8 cellular contexts compared by ENCODE assay signal in genomic region chr2:237731663-237732062, GRCh38.
DNase-seq lines count a peak whose midpoint lies in the region; ATAC-seq, FAIRE-seq and TF ChIP-seq lines count a peak whose summit lies in the region.

No MANE protein-coding gene starts in this region.

- no peak for FAIRE-seq in GM12892 (lab: Jason Lieb, UNC)

- no peaks in the 10 kb centered on the region for H3K9me3 ChIP-seq in SJCRH30 (replicated peaks)

- H3K27me3 ChIP-seq in SJCRH30 (no peaks in the 10 kb centered on the region), rectal smooth muscle tissue (ENCODE audit: control insufficient read depth, insufficient read depth, low read length) (no peaks in the 10 kb centered on the region)

- no peak for TF ChIP-seq POLR2A in GM12892 (IDR thresholded peaks at IDR 0.05; ENCODE audit: low read depth, low read length)

- H3K27ac ChIP-seq in SJCRH30 (no peak overlapping the region), rectal smooth muscle tissue (ENCODE audit: low read depth, low read length) (peak overlapping the region; percentile 21)

- H3K4me3 ChIP-seq in SJCRH30 (no peak overlapping the region), rectal smooth muscle tissue (ENCODE audit: low read length) (no peak overlapping the region)

- peaks cover 7% of the 10 kb centered on the region for H3K36me3 ChIP-seq in SJCRH30
- peaks cover 8% of the 10 kb centered on the region for H3K36me3 ChIP-seq in rectal smooth muscle tissue (ENCODE audit: control insufficient read depth, insufficient read depth, low read length)

- peak; percentile 93 for DNase-seq in ELR (ENCODE audit: low read depth)
- peak; percentile 57 to 71 for DNase-seq in SJCRH30
- DNase-seq in dermis blood vessel endothelial cell: peak; percentile 83
- no peak for DNase-seq in NK-92 treated with Interleukin-12 subunit alpha and Interleukin-12 subunit beta, amount 100 ng/mL, for 24 hours (lab: John Stamatoyannopoulos, UW)
- DNase-seq in GM12892 (ENCODE audit: insufficient read length): no peak

- peaks cover 20% of the 10 kb centered on the region for H3K4me1 ChIP-seq in SJCRH30
- peaks cover 37% of the 10 kb centered on the region for H3K4me1 ChIP-seq in rectal smooth muscle tissue (ENCODE audit: control insufficient read depth, insufficient read depth, low read length)

- ATAC-seq in GM18868 (IDR thresholded peaks at IDR 0.05; ENCODE audit: unreplicated experiment) (no peak), GM18502 (IDR thresholded peaks at IDR 0.05; ENCODE audit: poor library complexity, unreplicated experiment) (no peak)

- no peak overlapping the region for H3K9ac ChIP-seq in rectal smooth muscle tissue (ENCODE audit: low read length)

Comparison
In these comparisons a context has a peak if more than half of its experiments do, and no peak if none do; other contexts are left out.
1. DNase-seq: peak in ELR (single experiment), SJCRH30 (2 of 2) and dermis blood vessel endothelial cell (single experiment); none in NK-92 treated with Interleukin-12 subunit alpha and Interleukin-12 subunit beta, amount 100 ng/mL, for 24 hours (single experiment) and GM12892 (single experiment).